Comparison of ENCODE assay signal across 8 cellular contexts in genomic region chr7:5780801-5781496, GRCh38. TPM values are rescaled to one million over a fixed set of nuclear protein-coding genes. Genes with fewer than 3 reads are reported as not detected.
A peak's percentile ranks its signal among the peaks of the same experiment; 100 is the strongest.
DNase-seq lines count a peak whose midpoint lies in the region; ATAC-seq and TF ChIP-seq lines count a peak whose summit lies in the region.

No MANE protein-coding gene starts in this region.

- 0 out of 2 replicates have a peak, but pooled peaks cover 3% of the 10 kb centered on the region for H3F3A ChIP-seq in DOHH2 (ENCODE audit: control insufficient read depth, insufficient read depth)

- H3K79me2 ChIP-seq in DOHH2 (ENCODE audit: control insufficient read depth, low read length) = peaks cover 52% of the 10 kb centered on the region

- H3K27me3 Mint-ChIP-seq in endothelial cell (ENCODE audit: unreplicated experiment) (peaks cover 4% of the 10 kb centered on the region), mesothelial cell of epicardium (ENCODE audit: low read depth) (no peaks in the 10 kb centered on the region)
- H3K27me3 Mint-ChIP-seq in stimulated activated memory B cell treated with anti-CD40 and anti-IgM and Interleukin-4, amounts not matched to agents 10 μg/mL and 1 μg/mL and 100 μg/mL, for 72 hours = no peaks in the 10 kb centered on the region

- H3K4me3 Mint-ChIP-seq in endothelial cell (ENCODE audit: unreplicated experiment) = peak overlapping the region; percentile 91
- peak overlapping the region; percentile 87 for H3K4me3 Mint-ChIP-seq in mesothelial cell of epicardium
- peak overlapping the region; percentile 94 for H3K4me3 Mint-ChIP-seq in stimulated activated memory B cell treated with anti-CD40 and anti-IgM and Interleukin-4, amounts not matched to agents 10 μg/mL and 1 μg/mL and 100 μg/mL, for 72 hours

- H3K4me3 ChIP-seq in DOHH2 (ENCODE audit: low read length) (peak overlapping the region; percentile 77), HL-60 (replicated peaks; ENCODE audit: insufficient read depth, low read length) (peak overlapping the region; percentile 64)

- H3K36me3 Mint-ChIP-seq in endothelial cell (ENCODE audit: low read depth, unreplicated experiment) (peaks cover 4% of the 10 kb centered on the region), mesothelial cell of epicardium (peaks cover 3% of the 10 kb centered on the region)
- peaks cover 21% of the 10 kb centered on the region for H3K36me3 Mint-ChIP-seq in stimulated activated memory B cell treated with anti-CD40 and anti-IgM and Interleukin-4, amounts not matched to agents 10 μg/mL and 1 μg/mL and 100 μg/mL, for 72 hours

- TF ChIP-seq CTCF in DOHH2 (IDR thresholded peaks at IDR 0.05; ENCODE audit: low read depth, low read length, poor library complexity, severe bottlenecking) = no peak
- TF ChIP-seq CTCF in HL-60 (IDR thresholded peaks at IDR 0.05; ENCODE audit: insufficient read depth, low read length) = no peak
- no peak for TF ChIP-seq CTCF in endothelial cell (IDR thresholded peaks at IDR 0.05; ENCODE audit: unreplicated experiment)
- no peak for TF ChIP-seq CTCF in mesothelial cell of epicardium (IDR thresholded peaks at IDR 0.05; ENCODE audit: unreplicated experiment)

- H3K9me3 Mint-ChIP-seq in endothelial cell (ENCODE audit: unreplicated experiment) (no peaks in the 10 kb centered on the region), mesothelial cell of epicardium (peaks cover 3% of the 10 kb centered on the region)
- peaks cover 2% of the 10 kb centered on the region for H3K9me3 Mint-ChIP-seq in stimulated activated memory B cell treated with anti-CD40 and anti-IgM and Interleukin-4, amounts not matched to agents 10 μg/mL and 1 μg/mL and 100 μg/mL, for 72 hours

- no peaks in the 10 kb centered on the region for H3K27me3 ChIP-seq in DOHH2 (ENCODE audit: control insufficient read depth, low read length)
- H3K27me3 ChIP-seq in HL-60 (ENCODE audit: insufficient read depth, poor library complexity, severe bottlenecking) = no peaks in the 10 kb centered on the region

- peaks cover 12% of the 10 kb centered on the region for H3K4me1 ChIP-seq in DOHH2 (ENCODE audit: control insufficient read depth, low read length)

- H4K20me1 ChIP-seq in DOHH2 (ENCODE audit: control insufficient read depth, insufficient read depth, low read depth, low read length) = peaks cover 11% of the 10 kb centered on the region; the same call in 1 of the 2 replicates

- ATAC-seq in GM21381 (IDR thresholded peaks at IDR 0.05; ENCODE audit: unreplicated experiment) = peak; percentile 44
- ATAC-seq in stimulated activated memory B cell treated with anti-CD40 and anti-IgM and Interleukin-4, amounts not matched to agents 10 μg/mL and 1 μg/mL and 100 μg/mL, for 72 hours = peak; percentile 71

- peaks cover 9% of the 10 kb centered on the region for H3K4me1 Mint-ChIP-seq in endothelial cell (ENCODE audit: unreplicated experiment)
- peaks cover 10% of the 10 kb centered on the region for H3K4me1 Mint-ChIP-seq in mesothelial cell of epicardium
- H3K4me1 Mint-ChIP-seq in stimulated activated memory B cell treated with anti-CD40 and anti-IgM and Interleukin-4, amounts not matched to agents 10 μg/mL and 1 μg/mL and 100 μg/mL, for 72 hours = peaks cover 46% of the 10 kb centered on the region

- peak in 1 of 2 experiments; percentile 52 for DNase-seq in HL-60 (ENCODE audit: low read depth in 1 of 2, low spot score in 1 of 2)
- DNase-seq in activated CD4-positive, alpha-beta T cell treated with anti-CD3 and anti-CD28 coated beads, Interleukin-2, amount 50 U/mL, for 48 hours = peak; percentile 38 to 50
- peak; percentile 35 for DNase-seq in endothelial cell (ENCODE audit: low spot score)
- peak; percentile 26 to 64 for DNase-seq in mesothelial cell of epicardium (ENCODE audit: low spot score in 2 of 2, unreplicated experiment in 2 of 2)
- DNase-seq in DMS79 (lab: John Stamatoyannopoulos, UW) = no peak

- H3K9me2 ChIP-seq in DOHH2 (replicated peaks; ENCODE audit: control insufficient read depth, low read length) = no peaks in the 10 kb centered on the region

- peak overlapping the region; percentile 82 for H3K4me2 ChIP-seq in DOHH2 (ENCODE audit: low read length)

- peaks cover 6% of the 10 kb centered on the region; the same call in 1 of the 2 replicates for H3K9me3 ChIP-seq in DOHH2 (ENCODE audit: control insufficient read depth, insufficient read depth, low read length)

- H3K27ac ChIP-seq in DOHH2 (ENCODE audit: low read depth, low read length) = peak overlapping the region; percentile 55
- H3K27ac ChIP-seq in HL-60 (replicated peaks) = peak overlapping the region; percentile 64

- peaks cover 16% of the 10 kb centered on the region for H3K36me3 ChIP-seq in DOHH2 (ENCODE audit: control insufficient read depth, low read length)

- H3K27ac Mint-ChIP-seq in endothelial cell (ENCODE audit: unreplicated experiment) (no peak overlapping the region), mesothelial cell of epicardium (peak overlapping the region; percentile 94)
- H3K27ac Mint-ChIP-seq in stimulated activated memory B cell treated with anti-CD40 and anti-IgM and Interleukin-4, amounts not matched to agents 10 μg/mL and 1 μg/mL and 100 μg/mL, for 72 hours = peak overlapping the region; percentile 87

RNA-seq across cellular contexts. Expression of gene RNF216, which starts 0.5 kb away (rescaled TPM):
- total RNA-seq in endothelial cell (ENCODE audit: unreplicated experiment) (40.8 TPM), mesothelial cell of epicardium (41.9 to 43.5 TPM (median 42.5 TPM) in 3 replicates)
